ENCODE assay signal across 1 cellular context in genomic region chr2:43612944-43613343, GRCh38.
TF ChIP-seq lines count a peak whose summit lies in the region.

No MANE protein-coding gene starts in this region.

TF ChIP-seq in HepG2, 621 proteins besides CTCF, POLR2A, EP300 and RAD21 (continues in another document):
- no peak for TF ChIP-seq AGO1 (IDR thresholded peaks at IDR 0.05; ENCODE audit: low read depth, low read length, poor library complexity, severe bottlenecking)
- peak; percentile 77; the same call in 1 of the 2 replicates for TF ChIP-seq FOXO1 (CRISPR knock-in tag; IDR thresholded peaks at IDR 0.05)
- no peak for TF ChIP-seq ZNF891 (CRISPR knock-in tag; IDR thresholded peaks at IDR 0.05)
- no peak for TF ChIP-seq MZF1 (CRISPR knock-in tag; IDR thresholded peaks at IDR 0.05; ENCODE audit: borderline replicate concordance)
- TF ChIP-seq ZFAT (CRISPR knock-in tag; conservative IDR thresholded peaks at IDR 0.05) = no peak
- TF ChIP-seq ZNF615 (CRISPR knock-in tag; IDR thresholded peaks at IDR 0.05; ENCODE audit: borderline replicate concordance) = no peak
- 0 out of 2 replicates have a peak, but pooled peaks have one; percentile 33 for TF ChIP-seq FOSL2 (CRISPR knock-in tag; IDR thresholded peaks at IDR 0.05)
- TF ChIP-seq ZKSCAN5 (CRISPR knock-in tag; IDR thresholded peaks at IDR 0.05) = no peak
- TF ChIP-seq THAP11 (CRISPR knock-in tag; IDR thresholded peaks at IDR 0.05) = no peak
- no peak for TF ChIP-seq NONO (IDR thresholded peaks at IDR 0.05)
- no peak for TF ChIP-seq NONO (CRISPR knock-in tag; conservative IDR thresholded peaks at IDR 0.05)
- TF ChIP-seq ZMYM4 (CRISPR knock-in tag; IDR thresholded peaks at IDR 0.05) = peak; percentile 72
- TF ChIP-seq ZNF605 (CRISPR knock-in tag; IDR thresholded peaks at IDR 0.05) = peak; percentile 43; the same call in 1 of the 2 replicates
- TF ChIP-seq ZNF780A (CRISPR knock-in tag; IDR thresholded peaks at IDR 0.05) = no peak
- no peak for TF ChIP-seq ZNF276 (CRISPR knock-in tag; IDR thresholded peaks at IDR 0.05; ENCODE audit: low read depth)
- TF ChIP-seq HDAC1 (CRISPR knock-in tag; IDR thresholded peaks at IDR 0.05) = peak; percentile 45; the same call in 1 of the 2 replicates
- TF ChIP-seq YEATS2 (CRISPR knock-in tag; IDR thresholded peaks at IDR 0.05; ENCODE audit: borderline replicate concordance) = no peak
- TF ChIP-seq ZFX (CRISPR knock-in tag; IDR thresholded peaks at IDR 0.05; ENCODE audit: low read depth) = no peak
- peak; percentile 38; the same call in 1 of the 2 replicates for TF ChIP-seq MYC (CRISPR knock-in tag; IDR thresholded peaks at IDR 0.05; ENCODE audit: borderline replicate concordance)
- no peak for TF ChIP-seq ZNF484 (CRISPR knock-in tag; IDR thresholded peaks at IDR 0.05; ENCODE audit: borderline replicate concordance, low read depth)
- TF ChIP-seq TGIF2 (CRISPR knock-in tag; IDR thresholded peaks at IDR 0.05) = peak; percentile 61; the same call in 1 of the 2 replicates
- TF ChIP-seq LCORL (IDR thresholded peaks at IDR 0.05) = no peak
- peak; percentile 74; the same call in 1 of the 2 replicates for TF ChIP-seq LCORL (CRISPR knock-in tag; IDR thresholded peaks at IDR 0.05)
- no peak for TF ChIP-seq ZNF7 (CRISPR knock-in tag; IDR thresholded peaks at IDR 0.05)
- no peak for TF ChIP-seq RARG (CRISPR knock-in tag; IDR thresholded peaks at IDR 0.05; ENCODE audit: low read depth)
- 0 out of 2 replicates have a peak, but pooled peaks have one; percentile 31 for TF ChIP-seq DPF2 (CRISPR knock-in tag; IDR thresholded peaks at IDR 0.05; ENCODE audit: borderline replicate concordance, low read depth)
- peak; percentile 95 for TF ChIP-seq ZBTB10 (CRISPR knock-in tag; IDR thresholded peaks at IDR 0.05; ENCODE audit: borderline replicate concordance)
- peak; percentile 39; the same call in 1 of the 2 replicates for TF ChIP-seq AHDC1 (CRISPR knock-in tag; IDR thresholded peaks at IDR 0.05; ENCODE audit: borderline replicate concordance)
- no peak for TF ChIP-seq MNT (IDR thresholded peaks at IDR 0.05)
- peak; percentile 93; the same call in 1 of the 2 replicates for TF ChIP-seq HOXA9 (CRISPR knock-in tag; IDR thresholded peaks at IDR 0.05; ENCODE audit: borderline replicate concordance)
- TF ChIP-seq ZSCAN5A (CRISPR knock-in tag; IDR thresholded peaks at IDR 0.05; ENCODE audit: borderline replicate concordance) = no peak
- peak; percentile 54; the same call in 1 of the 2 replicates for TF ChIP-seq PBX2 (CRISPR knock-in tag; IDR thresholded peaks at IDR 0.05)
- peak; percentile 48; the same call in 1 of the 2 replicates for TF ChIP-seq KDM5B (CRISPR knock-in tag; IDR thresholded peaks at IDR 0.05; ENCODE audit: borderline replicate concordance)
- no peak for TF ChIP-seq ZNF143 (CRISPR knock-in tag; IDR thresholded peaks at IDR 0.05)
- no peak for TF ChIP-seq E2F2 (CRISPR knock-in tag; IDR thresholded peaks at IDR 0.05; ENCODE audit: borderline replicate concordance)
- no peak for TF ChIP-seq PCBP1 (IDR thresholded peaks at IDR 0.05; ENCODE audit: borderline replicate concordance, low read depth, low read length)
- no peak for TF ChIP-seq HDAC2 (CRISPR knock-in tag; IDR thresholded peaks at IDR 0.05)
- no peak for TF ChIP-seq ZNF512 (CRISPR knock-in tag; IDR thresholded peaks at IDR 0.05)
- TF ChIP-seq ZFP62 (CRISPR knock-in tag; IDR thresholded peaks at IDR 0.05) = no peak
- TF ChIP-seq SALL2 (CRISPR knock-in tag; IDR thresholded peaks at IDR 0.05) = no peak
- TF ChIP-seq EED (CRISPR knock-in tag; IDR thresholded peaks at IDR 0.05) = no peak
- 0 out of 2 replicates have a peak, but pooled peaks have one; percentile 6 for TF ChIP-seq ZNF788 (CRISPR knock-in tag; IDR thresholded peaks at IDR 0.05; ENCODE audit: borderline replicate concordance)
- no peak for TF ChIP-seq ZNF816 (CRISPR knock-in tag; IDR thresholded peaks at IDR 0.05; ENCODE audit: borderline replicate concordance)
- no peak for TF ChIP-seq ZNF792 (CRISPR knock-in tag; IDR thresholded peaks at IDR 0.05)
- TF ChIP-seq ZNF232 (CRISPR knock-in tag; IDR thresholded peaks at IDR 0.05; ENCODE audit: borderline replicate concordance) = 0 out of 2 replicates have a peak, but pooled peaks have one; percentile 41
- no peak for TF ChIP-seq ZBTB20 (CRISPR knock-in tag; IDR thresholded peaks at IDR 0.05; ENCODE audit: borderline replicate concordance, low read depth)
- no peak for TF ChIP-seq CREB3 (CRISPR knock-in tag; IDR thresholded peaks at IDR 0.05)
